Comparison of ENCODE assay signal across 32 cellular contexts in genomic region chr10:9334270-9334669, GRCh38.
"Had no signal": no experiment of that assay in that cellular context is flagged by ENCODE, and none has a peak within 500 bp of the region (broad histone marks: within the 10 kb centered on the region; RNA-seq: fewer than 3 reads in every experiment).

No MANE protein-coding gene starts in this region.

- H3K9me3 ChIP-seq: adrenal gland, ascending aorta, body of pancreas, breast epithelium had no signal

- DNase-seq: activated effector memory CD4-positive, alpha-beta T cell treated with anti-CD3 and anti-CD28 coated beads, Interleukin-2, amount 50 U/mL, for 16 hours; activated effector memory CD4-positive, alpha-beta T cell treated with Interleukin-2 at 50 U/mL for 16 hours; activated gamma-delta T cell; activated gamma-delta T cell treated with Interleukin-2 at 50 U/mL for 16 hours; activated naive CD4-positive, alpha-beta T cell; activated naive CD4-positive, alpha-beta T cell treated with anti-CD3 and anti-CD28 coated beads for 36 hours; activated naive CD4-positive, alpha-beta T cell treated with anti-CD3 and anti-CD28 coated beads, Interleukin-2, amount 10 ng/mL, durations not matched to agents 7 days and 5 days; activated naive CD4-positive, alpha-beta T cell treated with anti-CD3 and anti-CD28 coated beads, Interleukin-2, amount 50 U/mL, for 16 hours; activated naive CD4-positive, alpha-beta T cell treated with Interleukin-2 at 50 U/mL for 16 hours; activated naive CD8-positive, alpha-beta T cell treated with anti-CD3 and anti-CD28 coated beads for 36 hours; activated naive CD8-positive, alpha-beta T cell treated with anti-CD3 and anti-CD28 coated beads, Interleukin-2, amount 10 ng/mL, durations not matched to agents 7 days and 5 days; activated naive CD8-positive, alpha-beta T cell treated with anti-CD3 and anti-CD28 coated beads, Interleukin-2, amount 50 U/mL, for 24 hours; activated T-cell treated with anti-CD3 and anti-CD28 coated beads, Interleukin-2, amount 50 U/mL, for 1 hour; activated T-cell treated with anti-CD3 and anti-CD28 coated beads, Interleukin-2, amount 50 U/mL, for 24 hours; activated T-cell treated with anti-CD3 and anti-CD28 coated beads, Interleukin-2, amount 50 U/mL, for 4 hours; activated T-cell treated with anti-CD3 and anti-CD28 coated beads, Interleukin-2, amount 50 U/mL, for 48 hours; activated T-cell treated with anti-CD3 and anti-CD28 coated beads, Interleukin-2, amount 50 U/mL, for 72 hours; adrenal gland; amniotic stem cell; amygdala; aorta; body of pancreas; brain microvascular endothelial cell; caudate nucleus; central memory CD4-positive, alpha-beta T cell; cerebellar nuclear complex had no signal

- H3K36me3 ChIP-seq: adrenal gland, ascending aorta, brain microvascular endothelial cell, breast epithelium, cardiac muscle cell had no signal

- FAIRE-seq: astrocyte had no signal

- H3K4me1 ChIP-seq: adrenal gland, ascending aorta, body of pancreas, breast epithelium had no signal

- H3K4me3 ChIP-seq: adrenal gland, ascending aorta, body of pancreas, breast epithelium, cardiac muscle cell had no signal

- H3K27ac ChIP-seq: adrenal gland, ascending aorta, body of pancreas, brain microvascular endothelial cell, breast epithelium, cardiac muscle cell had no signal

- ATAC-seq: activated naive CD4-positive, alpha-beta T cell treated with anti-CD3 and anti-CD28 coated beads, Interleukin-2, amount 50 U/mL, for 72 hours; activated naive CD8-positive, alpha-beta T cell treated with anti-CD3 and anti-CD28 coated beads, Interleukin-2, amount 50 U/mL, for 24 hours; activated T-cell treated with anti-CD3 and anti-CD28 coated beads, Interleukin-2, amount 50 U/mL, for 4 hours; activated T-cell treated with anti-CD3 and anti-CD28 coated beads, Interleukin-2, amount 50 U/mL, for 72 hours; activated T-helper 17 cell treated with anti-CD3 and anti-CD28 coated beads, Interleukin-2, amount 50 U/mL, for 72 hours; body of pancreas had no signal

- H3K27me3 ChIP-seq: adrenal gland, ascending aorta, body of pancreas, brain microvascular endothelial cell, breast epithelium, cardiac muscle cell had no signal
